In genomic region chr6:168526841-168527281, GRCh38 we compare ENCODE assay signal across 15 cellular contexts.
DNase-seq lines count a peak whose midpoint lies in the region; ATAC-seq and TF ChIP-seq lines count a peak whose summit lies in the region.
"Had no signal": no experiment of that assay in that cellular context is flagged by ENCODE, and none has a peak within 500 bp of the region (broad histone marks: within the 10 kb centered on the region; RNA-seq: fewer than 3 reads in every experiment).

No MANE protein-coding gene starts in this region.

- peaks cover 4% of the 10 kb centered on the region for H3K36me3 Mint-ChIP-seq in nephron (ENCODE audit: low read depth)
- H3K36me3 Mint-ChIP-seq: CD8-positive, alpha-beta memory T cell had no signal

- peak overlapping the region; percentile 57 to 63 for H3K27ac ChIP-seq in aorta (ENCODE audit: low read depth in 1 of 2, low read length in 2 of 2)
- H3K27ac ChIP-seq: A549 had no signal

- H3K4me1 Mint-ChIP-seq in nephron, result peaks cover 67% of the 10 kb centered on the region
- H3K4me1 Mint-ChIP-seq: CD8-positive, alpha-beta memory T cell had no signal

- peaks cover 12% of the 10 kb centered on the region for H3K27me3 Mint-ChIP-seq in nephron (ENCODE audit: low read depth)

- H3K4me3 ChIP-seq in fibroblast of mammary gland (ENCODE audit: control insufficient read depth, low read depth, low read length) (no peak overlapping the region), aorta (ENCODE audit: low read length in 2 of 2) (no peak overlapping the region)
- H3K4me3 ChIP-seq: A549, skin epidermis had no signal

- DNase-seq in NCI-H748 (lab: John Stamatoyannopoulos, UW; ENCODE audit: unreplicated experiment) (peak; percentile 10), NCI-H748 treated with DMSO at 0.1 percent for 48 hours (lab: John Stamatoyannopoulos, UW) (no peak), fibroblast of mammary gland (ENCODE audit: low read depth) (peak; percentile 76), aorta (peak; percentile 61 to 78)
- no peak for DNase-seq in stimulated activated CD4-positive, alpha-beta T cell treated with anti-CD3 and anti-CD28 coated beads, Interleukin-4, amount 100 ng/mL, for 24 hours
- DNase-seq in effector CD4-positive, alpha-beta T cell, result no peak
- DNase-seq: activated naive CD4-positive, alpha-beta T cell treated with anti-CD3 and anti-CD28 coated beads for 36 hours; CD8-positive, alpha-beta memory T cell; cortex of kidney; foreskin fibroblast; SIG-M5 had no signal

- H3K27me3 ChIP-seq in aorta (ENCODE audit: control insufficient read depth in 1 of 2, insufficient read depth in 2 of 2, low read length in 1 of 2), result no peaks in the 10 kb centered on the region

- peak; percentile 83 for ATAC-seq in aorta (ENCODE audit: low FRiP score)
- ATAC-seq in GM21576 (IDR thresholded peaks at IDR 0.05; ENCODE audit: unreplicated experiment), result no peak
- ATAC-seq: A549 had no signal

- intact Hi-C loops in aorta (cut with DNase I), result loop anchor here (5.0 kb wide), 3 partner anchors 55 to 85 kb away; partner anchors contain the start of gene SMOC2 (in 1 of the 2)

- peak overlapping the region; percentile 41 to 94 (median 78) for H3K27ac Mint-ChIP-seq in nephron
- H3K27ac Mint-ChIP-seq: activated naive CD4-positive, alpha-beta T cell treated with anti-CD3 and anti-CD28 coated beads for 36 hours had no signal

- TF ChIP-seq CTCF in fibroblast of mammary gland (conservative IDR thresholded peaks at IDR 0.05; ENCODE audit: control insufficient read depth, insufficient read depth, low read depth, low read length), result no peak
- TF ChIP-seq CTCF in nephron (IDR thresholded peaks at IDR 0.05; ENCODE audit: unreplicated experiment in 3 of 3), result no peak

- no peaks in the 10 kb centered on the region for H3K36me3 ChIP-seq in aorta (ENCODE audit: control insufficient read depth in 1 of 2, insufficient read depth in 2 of 2, low read length in 1 of 2)

- H3K9me3 Mint-ChIP-seq in nephron, result no peaks in the 10 kb centered on the region
- H3K9me3 Mint-ChIP-seq: activated naive CD4-positive, alpha-beta T cell treated with anti-CD3 and anti-CD28 coated beads for 36 hours had no signal

- WGBS in aorta, 2 donors, result 3 to 5% methylated on average over 8 of the region's 8 CpGs

- no peaks in the 10 kb centered on the region for H3K9me3 ChIP-seq in aorta (ENCODE audit: control insufficient read depth, low read length)
- H3K9me3 ChIP-seq: A549 had no signal

- H3K4me1 ChIP-seq in aorta (ENCODE audit: control insufficient read depth in 1 of 2, insufficient read depth in 2 of 2, low read length in 2 of 2), result peaks cover 2 to 3% of the 10 kb centered on the region in 2 donors
- H3K4me1 ChIP-seq: A549 had no signal

- peak overlapping the region in 2 of 3 experiments; percentile 52 to 66 for H3K4me3 Mint-ChIP-seq in nephron
- H3K4me3 Mint-ChIP-seq: activated naive CD4-positive, alpha-beta T cell treated with anti-CD3 and anti-CD28 coated beads for 36 hours; CD8-positive, alpha-beta memory T cell had no signal

Comparison
In these comparisons a context has a peak if more than half of its experiments do, and no peak if none do; other contexts are left out.
1. DNase-seq: peak in NCI-H748 (single experiment), fibroblast of mammary gland (single experiment) and aorta (2 of 2); none in NCI-H748 treated with DMSO at 0.1 percent for 48 hours (single experiment), stimulated activated CD4-positive, alpha-beta T cell treated with anti-CD3 and anti-CD28 coated beads, Interleukin-4, amount 100 ng/mL, for 24 hours (single experiment) and effector CD4-positive, alpha-beta T cell (single experiment).